ENCODE assay signal across 1 cellular context in genomic region chr7:149473251-149473650, GRCh38.
TF ChIP-seq lines count a peak whose summit lies in the region.

No MANE protein-coding gene starts in this region.

TF ChIP-seq in IMR-90, 13 proteins besides CTCF, POLR2A, EP300 and RAD21 (continued from another document):
- TF ChIP-seq ELK1 (IDR thresholded peaks at IDR 0.05; ENCODE audit: borderline replicate concordance, low read depth, low read length), result no peak
- TF ChIP-seq MAZ (IDR thresholded peaks at IDR 0.05; ENCODE audit: borderline replicate concordance, low read depth, low read length), result no peak
- TF ChIP-seq NFE2L2 (IDR thresholded peaks at IDR 0.05; ENCODE audit: low read depth, low read length), result no peak
